In genomic region chr11:22829231-22830081, GRCh38 we compare ENCODE assay signal across 8 cellular contexts.
DNase-seq lines count a peak whose midpoint lies in the region; ATAC-seq and TF ChIP-seq lines count a peak whose summit lies in the region.

Gene SVIP, minus strand, starts transcription at chr11:22829801. Its CDS starts 53 bp downstream, at chr11:22829748.

- peak; percentile 90 for TF ChIP-seq POLR2A in erythroblast (IDR thresholded peaks at IDR 0.05; ENCODE audit: low read length)

- H3K4me1 ChIP-seq in HUES6 (ENCODE audit: control insufficient read depth, insufficient read depth, low read length) (peaks cover 3% of the 10 kb centered on the region), mucosa of rectum (ENCODE audit: control insufficient read depth in 2 of 2, insufficient read depth in 2 of 2, low read length in 2 of 2) (peaks cover 0 to 5% of the 10 kb centered on the region in 2 donors)

- H3K9ac ChIP-seq in HUES6 (ENCODE audit: low read length): peak within 1 kb of the TSS; percentile 50
- peak within 1 kb of the TSS; percentile 76 to 86 for H3K9ac ChIP-seq in mucosa of rectum (ENCODE audit: low read depth in 1 of 2, low read length in 2 of 2)

- H3K27ac ChIP-seq in HUES6 (ENCODE audit: low read depth, low read length): no peak within 1 kb of the TSS
- H3K27ac ChIP-seq in mucosa of rectum (ENCODE audit: low read depth in 2 of 2, low read length in 2 of 2): peak within 1 kb of the TSS; percentile 84 to 86

- H3K36me3 ChIP-seq in HUES6 (ENCODE audit: control insufficient read depth, insufficient read depth, low read length): no peaks in the 10 kb centered on the region
- peaks cover 4 to 6% of the 10 kb centered on the region in 2 donors for H3K36me3 ChIP-seq in mucosa of rectum (ENCODE audit: control insufficient read depth in 2 of 2, insufficient read depth in 2 of 2, low read length in 2 of 2)

- H3K9me3 ChIP-seq in HUES6 (ENCODE audit: control insufficient read depth, insufficient read depth, low read depth, low read length) (no peaks in the 10 kb centered on the region), mucosa of rectum (ENCODE audit: control insufficient read depth in 2 of 2, low read length in 2 of 2) (no peaks in the 10 kb centered on the region)

- peak within 1 kb of the TSS; percentile 87 for H3K4me3 ChIP-seq in HUES6 (ENCODE audit: low read depth, low read length)
- peak within 1 kb of the TSS; percentile 84 for H3K4me3 ChIP-seq in mucosa of rectum (ENCODE audit: low read length in 2 of 2)

- ATAC-seq in GM21447 (IDR thresholded peaks at IDR 0.05; ENCODE audit: unreplicated experiment): peak; percentile 97

- H3K27me3 ChIP-seq in HUES6 (ENCODE audit: control insufficient read depth, insufficient read depth, low read length): peaks cover 14% of the 10 kb centered on the region
- H3K27me3 ChIP-seq in mucosa of rectum (ENCODE audit: control insufficient read depth in 2 of 2, insufficient read depth in 2 of 2, low read length in 2 of 2): no peaks in the 10 kb centered on the region

- DNase-seq in DMS 273 (lab: John Stamatoyannopoulos, UW; ENCODE audit: unreplicated experiment) (peak; percentile 96), OCI-M1 (lab: John Stamatoyannopoulos, UW) (peak; percentile 95), erythroblast (lab: John Stamatoyannopoulos, UW) (peak; percentile 93 to 97)
- DNase-seq in activated T-cell treated with anti-CD3 and anti-CD28 coated beads, Interleukin-2, amount 50 U/mL, for 1 hour: peak; percentile 94
- DNase-seq in stimulated activated CD8-positive, alpha-beta memory T cell treated with anti-CD3 and anti-CD28 coated beads, Interleukin-4, amount 100 ng/mL, for 4 hours (ENCODE audit: low read depth in 2 of 2, low spot score in 1 of 2): peak; percentile 80 to 81
